In genomic region chr6:135383766-135384165, GRCh38 we compare ENCODE assay signal across 24 cellular contexts.
"Had no signal": no experiment of that assay in that cellular context is flagged by ENCODE, and none has a peak within 500 bp of the region (broad histone marks: within the 10 kb centered on the region; RNA-seq: fewer than 3 reads in every experiment).

No MANE protein-coding gene starts in this region.

- H3K4me1 Mint-ChIP-seq: activated naive CD8-positive, alpha-beta T cell treated with anti-CD3 and anti-CD28 coated beads, Interleukin-2, amount 10 ng/mL, durations not matched to agents 7 days and 5 days; memory B cell; nephron progenitor cell had no signal

- H3K27ac ChIP-seq: breast epithelium, heart right ventricle, psoas muscle, thyroid gland, VCaP had no signal

- H3K9me3 Mint-ChIP-seq: activated CD4-positive, alpha-beta memory T cell treated with anti-CD3 and anti-CD28 coated beads, Interleukin-2, amount 10 ng/mL, durations not matched to agents 7 days and 5 days; activated CD4-positive, alpha-beta T cell treated with anti-CD3 and anti-CD28 coated beads, Interleukin-2, amount 10 ng/mL, durations not matched to agents 24 days and 14 days; activated naive CD4-positive, alpha-beta T cell treated with anti-CD3 and anti-CD28 coated beads for 36 hours; activated naive CD8-positive, alpha-beta T cell treated with anti-CD3 and anti-CD28 coated beads, Interleukin-2, amount 10 ng/mL, durations not matched to agents 7 days and 5 days; activated T-cell treated with anti-CD3 and anti-CD28 coated beads, Interleukin-2, amount 50 U/mL, for 72 hours; memory B cell; nephron progenitor cell; stimulated activated naive CD8-positive, alpha-beta T cell treated with anti-CD3 and anti-CD28 coated beads, Interleukin-15, Interleukin-2, amounts not matched to agents 100 ng/mL and 50 ng/mL, for 24 hours had no signal

- ATAC-seq: activated CD4-positive, CD25-positive, alpha-beta regulatory T cell treated with anti-CD3 and anti-CD28 coated beads, Interleukin-2, amount 50 U/mL, for 24 hours; heart right ventricle; left colon; mucosa of descending colon; psoas muscle; right cardiac atrium had no signal

- H3K27ac Mint-ChIP-seq: activated CD4-positive, alpha-beta memory T cell treated with anti-CD3 and anti-CD28 coated beads, Interleukin-2, amount 10 ng/mL, durations not matched to agents 7 days and 5 days; activated CD4-positive, alpha-beta T cell treated with anti-CD3 and anti-CD28 coated beads, Interleukin-2, amount 10 ng/mL, durations not matched to agents 24 days and 14 days; activated naive CD4-positive, alpha-beta T cell treated with anti-CD3 and anti-CD28 coated beads for 36 hours; activated naive CD8-positive, alpha-beta T cell treated with anti-CD3 and anti-CD28 coated beads, Interleukin-2, amount 10 ng/mL, durations not matched to agents 7 days and 5 days; activated T-cell treated with anti-CD3 and anti-CD28 coated beads, Interleukin-2, amount 50 U/mL, for 72 hours; memory B cell; nephron progenitor cell; stimulated activated naive CD8-positive, alpha-beta T cell treated with anti-CD3 and anti-CD28 coated beads, Interleukin-15, Interleukin-2, amounts not matched to agents 100 ng/mL and 50 ng/mL, for 24 hours had no signal

- H3K27me3 Mint-ChIP-seq: activated CD4-positive, alpha-beta memory T cell treated with anti-CD3 and anti-CD28 coated beads, Interleukin-2, amount 10 ng/mL, durations not matched to agents 7 days and 5 days; activated CD4-positive, alpha-beta T cell treated with anti-CD3 and anti-CD28 coated beads, Interleukin-2, amount 10 ng/mL, durations not matched to agents 24 days and 14 days; activated naive CD8-positive, alpha-beta T cell treated with anti-CD3 and anti-CD28 coated beads, Interleukin-2, amount 10 ng/mL, durations not matched to agents 7 days and 5 days; memory B cell; stimulated activated naive CD8-positive, alpha-beta T cell treated with anti-CD3 and anti-CD28 coated beads, Interleukin-15, Interleukin-2, amounts not matched to agents 100 ng/mL and 50 ng/mL, for 24 hours had no signal

- H3K36me3 Mint-ChIP-seq: activated naive CD8-positive, alpha-beta T cell treated with anti-CD3 and anti-CD28 coated beads, Interleukin-2, amount 10 ng/mL, durations not matched to agents 7 days and 5 days; memory B cell had no signal

- DNase-seq: activated CD4-positive, alpha-beta memory T cell treated with anti-CD3 and anti-CD28 coated beads, Interleukin-2, amount 10 ng/mL, durations not matched to agents 7 days and 5 days; activated CD4-positive, alpha-beta T cell treated with anti-CD3 and anti-CD28 coated beads, Interleukin-2, amount 10 ng/mL, durations not matched to agents 24 days and 14 days; activated effector memory CD4-positive, alpha-beta T cell treated with Interleukin-2 at 50 U/mL for 16 hours; activated naive CD4-positive, alpha-beta T cell treated with anti-CD3 and anti-CD28 coated beads for 36 hours; activated naive CD8-positive, alpha-beta T cell treated with anti-CD3 and anti-CD28 coated beads, Interleukin-2, amount 10 ng/mL, durations not matched to agents 7 days and 5 days; activated T-cell treated with anti-CD3 and anti-CD28 coated beads, Interleukin-2, amount 50 U/mL, for 72 hours; amniotic stem cell; cortex of kidney; erythroblast; heart right ventricle; left colon; mucosa of descending colon; nephron progenitor cell; psoas muscle; right cardiac atrium; stimulated activated CD4-positive, alpha-beta T cell treated with anti-CD3 and anti-CD28 coated beads, Interleukin-12 subunit alpha, Interleukin-12 subunit beta, amount 100 ng/mL, for 4 hours; substantia nigra; T-helper 2 cell; thyroid gland had no signal

- H3K4me3 Mint-ChIP-seq: activated CD4-positive, alpha-beta memory T cell treated with anti-CD3 and anti-CD28 coated beads, Interleukin-2, amount 10 ng/mL, durations not matched to agents 7 days and 5 days; activated CD4-positive, alpha-beta T cell treated with anti-CD3 and anti-CD28 coated beads, Interleukin-2, amount 10 ng/mL, durations not matched to agents 24 days and 14 days; activated naive CD4-positive, alpha-beta T cell treated with anti-CD3 and anti-CD28 coated beads for 36 hours; activated naive CD8-positive, alpha-beta T cell treated with anti-CD3 and anti-CD28 coated beads, Interleukin-2, amount 10 ng/mL, durations not matched to agents 7 days and 5 days; activated T-cell treated with anti-CD3 and anti-CD28 coated beads, Interleukin-2, amount 50 U/mL, for 72 hours; memory B cell; nephron progenitor cell; stimulated activated naive CD8-positive, alpha-beta T cell treated with anti-CD3 and anti-CD28 coated beads, Interleukin-15, Interleukin-2, amounts not matched to agents 100 ng/mL and 50 ng/mL, for 24 hours had no signal
